8 cellular contexts compared by ENCODE assay signal in genomic region chr16:88193706-88194396, GRCh38.
DNase-seq lines count a peak whose midpoint lies in the region; ATAC-seq, FAIRE-seq and TF ChIP-seq lines count a peak whose summit lies in the region.
"Not testable (repeated sequence)": the region's sequence is repeated elsewhere in the genome, so short reads cannot be mapped to it uniquely, and the experiment has no call there.

No MANE protein-coding gene starts in this region.

- H3K9me3 ChIP-seq in DND-41 (ENCODE audit: insufficient read depth, low read length, severe bottlenecking); keratinocyte (ENCODE audit: control insufficient read depth, low read depth, low read length); tibial nerve: not testable (repeated sequence)

- H3K9me3 Mint-ChIP-seq in effector memory CD8-positive, alpha-beta T cell: peaks cover 5 to 10% of the 10 kb centered on the region in 2 donors

- intact Hi-C loops in posterior cingulate gyrus (cut with DNase I): loop anchor here (5.0 kb wide), 1 partner anchor 243 kb away; no protein-coding TSS in a partner anchor

- TF ChIP-seq POLR2A in tibial nerve (IDR thresholded peaks at IDR 0.05): not testable (repeated sequence)

- not testable (repeated sequence) for H3K4me1 ChIP-seq in DND-41 (ENCODE audit: insufficient read depth, low read length); keratinocyte (ENCODE audit: control insufficient read depth, extremely low read depth, insufficient read depth, low read length); tibial nerve

- not testable (repeated sequence) for H4K20me1 ChIP-seq in DND-41 (ENCODE audit: insufficient read depth, low read length); keratinocyte (ENCODE audit: control insufficient read depth, extremely low read depth, insufficient read depth, low read length)

- H3K27me3 Mint-ChIP-seq in effector memory CD8-positive, alpha-beta T cell: peaks cover 0 to 31% of the 10 kb centered on the region in 2 donors

- not testable (repeated sequence) for H3K9ac ChIP-seq in DND-41 (ENCODE audit: low read depth, low read length); keratinocyte (ENCODE audit: control insufficient read depth, extremely low read depth, insufficient read depth, low read length)

- not testable (repeated sequence) for H3K36me3 Mint-ChIP-seq in effector memory CD8-positive, alpha-beta T cell (ENCODE audit: insufficient read depth)

- H3K36me3 ChIP-seq in DND-41 (ENCODE audit: insufficient read depth, low read length); keratinocyte (ENCODE audit: control insufficient read depth in 2 of 2, extremely low read depth in 1 of 2, insufficient read depth in 2 of 2, low read length in 2 of 2); tibial nerve: not testable (repeated sequence)

- not testable (repeated sequence) for H3K79me2 ChIP-seq in DND-41 (ENCODE audit: insufficient read depth, low read length); keratinocyte (ENCODE audit: control insufficient read depth, insufficient read depth, low read length)

- H3K4me3 Mint-ChIP-seq in effector memory CD8-positive, alpha-beta T cell: not testable (repeated sequence)

- peak overlapping the region in 1 of 2 donors; percentile 6 for H3K27ac Mint-ChIP-seq in effector memory CD8-positive, alpha-beta T cell

- peak; percentile 82 for FAIRE-seq in keratinocyte (lab: Jason Lieb, UNC)

- TF ChIP-seq EP300 in tibial nerve (IDR thresholded peaks at IDR 0.05): not testable (repeated sequence)

- dilution Hi-C loops in keratinocyte (cut with MboI; ENCODE audit: extremely low pct_ligation_motif_present, low sequenced_read_pairs): not testable (repeated sequence)

- peak overlapping the region; percentile 33; the same call in 1 of the 2 replicates for H2AFZ ChIP-seq in DND-41 (ENCODE audit: low read depth, low read length)
- not testable (repeated sequence) for H2AFZ ChIP-seq in keratinocyte (ENCODE audit: control insufficient read depth, low read length)

- ATAC-seq in DND-41 (ENCODE audit: insufficient read depth, low read depth): peak; percentile 89
- ATAC-seq in effector memory CD8-positive, alpha-beta T cell (replicated peaks): peak; percentile 81

- not testable (repeated sequence) for H3K9me1 ChIP-seq in keratinocyte (ENCODE audit: control insufficient read depth, extremely low read depth, insufficient read depth, low read length)

- not testable (repeated sequence) for H3K27me3 ChIP-seq in DND-41 (ENCODE audit: insufficient read depth, low read length, poor library complexity); tibial nerve
- H3K27me3 ChIP-seq in keratinocyte (ENCODE audit: control insufficient read depth, extremely low read depth, insufficient read depth, low read length): peaks cover 14% of the 10 kb centered on the region

- not testable (repeated sequence) for H3K4me2 ChIP-seq in DND-41 (ENCODE audit: insufficient read depth, low read length); keratinocyte (ENCODE audit: control insufficient read depth, extremely low read depth, insufficient read depth, low read depth, low read length)

- DNase-seq in DND-41: peak; percentile 41
- DNase-seq in LoVo (ENCODE audit: low spot score): peak; percentile 10
- DNase-seq in OCI-M1 (lab: John Stamatoyannopoulos, UW): peak; percentile 61
- peak; percentile 35 for DNase-seq in activated T-cell treated with anti-CD3 and anti-CD28 coated beads for 48 hours (ENCODE audit: low read depth)
- peak; percentile 9 to 23 (median 11) for DNase-seq in effector memory CD8-positive, alpha-beta T cell
- peak; percentile 9 for DNase-seq in keratinocyte (ENCODE audit: low read depth, low spot score)
- DNase-seq in posterior cingulate gyrus: peak in 8 of 10 donors; percentile 49 to 95 (median 66)
- DNase-seq in tibial nerve (ENCODE audit: low spot score in 2 of 2): peak in 1 of 2 donors; percentile 45

- TF ChIP-seq CTCF in DND-41 (IDR thresholded peaks at IDR 0.05; ENCODE audit: borderline replicate concordance, extremely low read depth, low read length, poor library complexity, severe bottlenecking) (peak; percentile 57), keratinocyte (optimal IDR thresholded peaks at IDR 0.05 in 1 of 3, IDR thresholded peaks at IDR 0.05 in 1 of 3, conservative IDR thresholded peaks at IDR 0.05 in 1 of 3; ENCODE audit: extremely low read depth in 1 of 3, insufficient read depth in 2 of 3, low read length in 3 of 3) (peak in 2 of 3 experiments; percentile 40 to 69), tibial nerve (IDR thresholded peaks at IDR 0.05) (peak; percentile 31 to 72 (median 61))

- H3K4me1 Mint-ChIP-seq in effector memory CD8-positive, alpha-beta T cell (ENCODE audit: low read depth in 2 of 2): not testable (repeated sequence)

- not testable (repeated sequence) for H3K27ac ChIP-seq in DND-41 (ENCODE audit: low read length); keratinocyte (ENCODE audit: control insufficient read depth, insufficient read depth, low read length); tibial nerve

- not testable (repeated sequence) for H3K4me3 ChIP-seq in DND-41 (ENCODE audit: low read depth in 1 of 2, low read length in 2 of 2); keratinocyte (ENCODE audit: control insufficient read depth in 2 of 3, extremely low read depth in 1 of 3, insufficient read depth in 2 of 3, low read depth in 1 of 3, low read length in 3 of 3); tibial nerve

- WGBS in tibial nerve, 2 donors: 44 to 62% methylated on average over 8 to 13 of the region's 15 CpGs
